Comparison of ENCODE assay signal across 10 cellular contexts in genomic region chr3:48826451-48826850, GRCh38. TPM values are rescaled to one million over a fixed set of nuclear protein-coding genes. Genes with fewer than 3 reads are reported as not detected.
A peak's percentile ranks its signal among the peaks of the same experiment; 100 is the strongest.
DNase-seq lines count a peak whose midpoint lies in the region; TF ChIP-seq lines count a peak whose summit lies in the region.
"Had no signal": no experiment of that assay in that cellular context is flagged by ENCODE, and none has a peak within 500 bp of the region (broad histone marks: within the 10 kb centered on the region; RNA-seq: fewer than 3 reads in every experiment).

No MANE protein-coding gene starts in this region.

- TF ChIP-seq CTCF in fibroblast of mammary gland (conservative IDR thresholded peaks at IDR 0.05; ENCODE audit: control insufficient read depth, insufficient read depth, low read depth, low read length), result no peak

- DNase-seq in GM03348 (ENCODE audit: low spot score), result peak; percentile 85
- peak; percentile 56 for DNase-seq in SK-MEL-5 (ENCODE audit: low read depth, low spot score)
- peak; percentile 96 for DNase-seq in fibroblast of mammary gland (ENCODE audit: low read depth)
- DNase-seq in smooth muscle cell of the brain vasculature (ENCODE audit: low read depth, low spot score), result peak; percentile 69
- DNase-seq in NCI-H2196 treated with DMSO at 0.1 percent for 48 hours (lab: John Stamatoyannopoulos, UW; ENCODE audit: unreplicated experiment), result no peak
- DNase-seq in activated naive CD4-positive, alpha-beta T cell (lab: John Stamatoyannopoulos, UW), result no peak
- no peak for DNase-seq in T-helper 2 cell
- DNase-seq: endodermal cell, mucosa of descending colon, NCI-H1436 treated with DMSO at 0.1 percent for 48 hours had no signal

- H3K4me3 ChIP-seq in fibroblast of mammary gland (ENCODE audit: control insufficient read depth, low read depth, low read length), result no peak overlapping the region
- H3K4me3 ChIP-seq: mucosa of descending colon had no signal

- in situ Hi-C loops in SK-MEL-5 (cut with HindIII; ENCODE audit: low pct_unique_long_range_greater_than_20kb, low sequenced_read_pairs), result no loop called here

RNA-seq across cellular contexts. Expression of gene PRKAR2A, which starts 21.2 kb away (rescaled TPM):
- 34.9 and 35.1 TPM in 2 replicates for total RNA-seq in SK-MEL-5 (2014; rRNA removed; shearing (Covaris generic))
- 38.9 and 43.5 TPM in 2 replicates for polyA plus RNA-seq in SK-MEL-5 (2015; cell fraction: cytosol; rRNA removed)
- polyA plus RNA-seq in SK-MEL-5 (2015; cell fraction: nucleus; rRNA removed), result 8.4 and 13.7 TPM in 2 replicates

Comparison
In these comparisons a context has a peak if more than half of its experiments do, and no peak if none do; other contexts are left out.
1. DNase-seq: peak in GM03348 (single experiment), SK-MEL-5 (single experiment), fibroblast of mammary gland (single experiment) and smooth muscle cell of the brain vasculature (single experiment); none in NCI-H2196 treated with DMSO at 0.1 percent for 48 hours (single experiment), activated naive CD4-positive, alpha-beta T cell (0 of 4) and T-helper 2 cell (0 of 5).